Comparison of ENCODE assay signal across 8 cellular contexts in the genomic region with DNA sequence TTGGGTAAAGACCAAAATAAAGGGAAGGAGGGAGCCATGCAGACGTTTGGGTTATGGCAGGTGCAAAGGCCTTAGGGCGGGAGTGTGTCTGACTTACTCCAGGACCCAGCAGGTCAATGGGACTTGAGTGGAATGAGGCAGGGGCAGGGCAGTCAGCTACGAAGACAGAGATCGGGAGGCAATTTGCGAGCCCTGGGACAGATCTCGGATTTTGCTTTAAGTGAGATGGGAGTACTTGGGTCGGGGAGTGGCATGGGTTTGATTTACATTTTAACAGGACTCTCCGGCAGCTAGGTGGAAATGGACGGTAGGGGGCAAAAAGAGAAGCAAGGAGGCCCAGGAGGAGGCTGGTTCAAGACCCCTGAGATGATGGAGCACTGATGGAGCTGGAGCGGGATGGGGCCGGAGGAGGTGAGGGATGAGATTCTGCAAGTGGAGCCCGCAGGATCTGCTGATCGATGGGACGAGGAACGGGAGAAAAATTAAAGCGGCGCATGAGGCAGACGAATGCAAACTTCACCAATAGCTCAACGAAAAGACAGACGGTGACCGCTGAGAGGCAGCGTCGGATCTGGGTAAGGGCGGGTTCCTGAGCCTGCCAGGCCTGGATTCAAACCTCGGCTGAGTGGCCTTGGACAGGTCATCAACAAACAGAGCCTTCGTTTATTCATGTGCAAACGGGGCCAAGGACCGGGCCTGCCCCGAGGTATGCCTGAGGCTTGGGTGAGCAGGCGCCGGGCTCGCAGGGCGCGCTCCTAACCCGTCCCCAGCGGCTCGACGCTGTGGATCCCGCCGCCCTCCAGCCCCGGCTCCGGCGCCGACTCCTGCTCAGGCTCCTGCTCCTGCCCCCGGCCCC.
DNase-seq lines count a peak whose midpoint lies in the region; ATAC-seq and TF ChIP-seq lines count a peak whose summit lies in the region.

No MANE protein-coding gene starts in this region.

- peak; percentile 39 for ATAC-seq in HG03060 (IDR thresholded peaks at IDR 0.05; ENCODE audit: low read depth, unreplicated experiment)

- peak; percentile 95 for DNase-seq in AG08396 (ENCODE audit: low spot score)
- DNase-seq in NCI-H2107 treated with DMSO at 0.1 percent for 48 hours (lab: John Stamatoyannopoulos, UW; ENCODE audit: unreplicated experiment): peak; percentile 29
- DNase-seq in dedifferentiated amniotic fluid mesenchymal stem cell (ENCODE audit: extremely low spot score): peak; percentile 49
- peak; percentile 86 for DNase-seq in left kidney (ENCODE audit: low read depth, low spot score)
- DNase-seq in stimulated activated CD4-positive, alpha-beta T cell treated with anti-CD3 and anti-CD28 coated beads, Interleukin-2, amount 100 ng/mL, for 24 hours: peak; percentile 70 to 75

- TF ChIP-seq POLR2A in GM18526 (IDR thresholded peaks at IDR 0.05; ENCODE audit: extremely low read depth, insufficient read length): peak; percentile 47

- TF ChIP-seq CTCF in WI38 (IDR thresholded peaks at IDR 0.05; ENCODE audit: low read depth, low read length): no peak

- peak overlapping the region; percentile 98 for H3K4me3 ChIP-seq in WI38 (ENCODE audit: low read depth, low read length)

Comparison
In these comparisons a context has a peak if more than half of its experiments do, and no peak if none do; other contexts are left out.
1. Peak in every context shown above with its lines: DNase-seq, ATAC-seq and H3K4me3 ChIP-seq.
2. DNase-seq: peak in every context shown above with its lines; median percentile 95 in AG08396; 86 in left kidney; 72 in stimulated activated CD4-positive, alpha-beta T cell treated with anti-CD3 and anti-CD28 coated beads, Interleukin-2, amount 100 ng/mL, for 24 hours; 49 in dedifferentiated amniotic fluid mesenchymal stem cell; 29 in NCI-H2107 treated with DMSO at 0.1 percent for 48 hours.